ENCODE assay signal across 8 cellular contexts in genomic region chr18:31941010-31941809, GRCh38. TPM values are rescaled to one million over a fixed set of nuclear protein-coding genes. Genes with fewer than 3 reads are reported as not detected.
DNase-seq lines count a peak whose midpoint lies in the region; ATAC-seq and TF ChIP-seq lines count a peak whose summit lies in the region.
"Had no signal": no experiment of that assay in that cellular context is flagged by ENCODE, and none has a peak within 500 bp of the region (broad histone marks: within the 10 kb centered on the region; RNA-seq: fewer than 3 reads in every experiment).

No MANE protein-coding gene starts in this region.

- H2AFZ ChIP-seq in HCT116 (ENCODE audit: low read depth, low read length, poor library complexity, severe bottlenecking), result no peak overlapping the region

- peak overlapping the region; percentile 100 for H3K4me3 Mint-ChIP-seq in activated CD4-positive, alpha-beta memory T cell treated with anti-CD3 and anti-CD28 coated beads for 36 hours
- H3K4me3 Mint-ChIP-seq in glutamatergic neuron (ENCODE audit: unreplicated experiment), result peak overlapping the region; percentile 100
- peak overlapping the region; percentile 92 for H3K4me3 Mint-ChIP-seq in stimulated activated effector memory CD8-positive, alpha-beta T cell treated with anti-CD3 and anti-CD28 coated beads, Interleukin-12 subunit alpha, Interleukin-12 subunit beta, amount 100 ng/mL, for 72 hours

- no peak overlapping the region for H3K27ac Mint-ChIP-seq in activated CD4-positive, alpha-beta memory T cell treated with anti-CD3 and anti-CD28 coated beads for 36 hours
- H3K27ac Mint-ChIP-seq in glutamatergic neuron (ENCODE audit: unreplicated experiment), result no peak overlapping the region
- peak overlapping the region; percentile 29 for H3K27ac Mint-ChIP-seq in stimulated activated effector memory CD8-positive, alpha-beta T cell treated with anti-CD3 and anti-CD28 coated beads, Interleukin-12 subunit alpha, Interleukin-12 subunit beta, amount 100 ng/mL, for 72 hours

- no peaks in the 10 kb centered on the region for H3K27me3 Mint-ChIP-seq in activated CD4-positive, alpha-beta memory T cell treated with anti-CD3 and anti-CD28 coated beads for 36 hours
- H3K27me3 Mint-ChIP-seq in glutamatergic neuron (ENCODE audit: unreplicated experiment), result peaks cover 5% of the 10 kb centered on the region

- no peak for TF ChIP-seq POLR2A in HCT116 (IDR thresholded peaks at IDR 0.05; ENCODE audit: borderline replicate concordance, extremely low read depth, insufficient read depth, insufficient read length)

- peaks cover 64% of the 10 kb centered on the region for H3K79me2 ChIP-seq in HCT116 (ENCODE audit: insufficient read depth, low read length)

- no peaks in the 10 kb centered on the region for H4K20me1 ChIP-seq in HCT116 (ENCODE audit: insufficient read depth)

- TF ChIP-seq RAD21 in HCT116 (IDR thresholded peaks at IDR 0.05; ENCODE audit: low read depth), result no peak

- H3K4me1 Mint-ChIP-seq in activated CD4-positive, alpha-beta memory T cell treated with anti-CD3 and anti-CD28 coated beads for 36 hours (ENCODE audit: low read depth), result peaks cover 36% of the 10 kb centered on the region
- H3K4me1 Mint-ChIP-seq in glutamatergic neuron (ENCODE audit: low read depth, unreplicated experiment), result peaks cover 10% of the 10 kb centered on the region
- peaks cover 32% of the 10 kb centered on the region for H3K4me1 Mint-ChIP-seq in stimulated activated effector memory CD8-positive, alpha-beta T cell treated with anti-CD3 and anti-CD28 coated beads, Interleukin-12 subunit alpha, Interleukin-12 subunit beta, amount 100 ng/mL, for 72 hours

- no peaks in the 10 kb centered on the region for H3K27me3 ChIP-seq in HCT116 (ENCODE audit: insufficient read depth, low read length)

- POLR2A ChIA-PET in HCT116 (lab: Charles Lee), result no interaction called here
- POLR2A ChIA-PET in activated CD4-positive, alpha-beta memory T cell treated with anti-CD3 and anti-CD28 coated beads for 36 hours (lab: Charles Lee), result interaction anchor here (1.0 to 3.4 kb wide), 5 partner anchors 10 to 151 kb away, joined by 3 to 38 read pairs (median 3); partner anchors contain the start of genes RNF125 and RNF138

- no peak overlapping the region for H3K27ac ChIP-seq in HCT116 (ENCODE audit: low read depth, low read length)

- no peak for ATAC-seq in HCT116
- no peak for ATAC-seq in stimulated activated effector memory CD8-positive, alpha-beta T cell treated with anti-CD3 and anti-CD28 coated beads, Interleukin-12 subunit alpha, Interleukin-12 subunit beta, amount 100 ng/mL, for 72 hours
- ATAC-seq in GM18517 (IDR thresholded peaks at IDR 0.05; ENCODE audit: unreplicated experiment), result no peak
- ATAC-seq in GM21423 (IDR thresholded peaks at IDR 0.05; ENCODE audit: unreplicated experiment), result no peak

- H3K9ac ChIP-seq in HCT116 (ENCODE audit: low read length), result peak overlapping the region; percentile 90

- no peaks in the 10 kb centered on the region for H3K9me3 ChIP-seq in HCT116 (ENCODE audit: control insufficient read depth in 1 of 2, insufficient read depth in 1 of 2, low read depth in 1 of 2, low read length in 2 of 2)

- no peaks in the 10 kb centered on the region for H3K9me2 ChIP-seq in HCT116 (ENCODE audit: insufficient read depth)

- BruUV-seq in HCT116 (replicated peaks; lab: Mats Ljungman, UMichigan), result no TSS peak

- no peak for DNase-seq in HCT116 (ENCODE audit: low read depth, low spot score)
- DNase-seq in activated CD4-positive, alpha-beta memory T cell treated with anti-CD3 and anti-CD28 coated beads for 36 hours, result no peak
- no peak for DNase-seq in glutamatergic neuron
- no peak for DNase-seq in stimulated activated effector memory CD8-positive, alpha-beta T cell treated with anti-CD3 and anti-CD28 coated beads, Interleukin-12 subunit alpha, Interleukin-12 subunit beta, amount 100 ng/mL, for 72 hours (ENCODE audit: low spot score in 2 of 2)
- DNase-seq in germinal center (ENCODE audit: low spot score), result no peak
- DNase-seq: NCI-H187 had no signal

- peaks cover 16 to 24% of the 10 kb centered on the region in 2 experiments for H3K4me1 ChIP-seq in HCT116 (ENCODE audit: control insufficient read depth in 1 of 2, insufficient read depth in 2 of 2, low read length in 2 of 2)

- peak overlapping the region; percentile 80 for H3K4me2 ChIP-seq in HCT116 (ENCODE audit: low read length)

- TF ChIP-seq CTCF in HCT116 (IDR thresholded peaks at IDR 0.05 in 2 of 3, conservative IDR thresholded peaks at IDR 0.05 in 1 of 3; ENCODE audit: borderline replicate concordance in 1 of 3, insufficient read depth in 1 of 3, low read depth in 2 of 3, low read length in 2 of 3) (no peak), glutamatergic neuron (IDR thresholded peaks at IDR 0.05; ENCODE audit: partially characterized antibody, unreplicated experiment) (no peak)

- peak overlapping the region; percentile 91 to 96 for H3K4me3 ChIP-seq in HCT116 (replicated peaks in 1 of 2; ENCODE audit: low read depth in 1 of 2, low read length in 2 of 2)

- RAD21 ChIA-PET in HCT116 (lab: Charles Lee; ENCODE audit: low non-redundant PET in 1 of 2, low total read pairs in 2 of 2, uncharacterized antibody in 2 of 2, unreplicated experiment in 2 of 2), result no interaction called here

- H3K36me3 Mint-ChIP-seq in activated CD4-positive, alpha-beta memory T cell treated with anti-CD3 and anti-CD28 coated beads for 36 hours, result peaks cover 4% of the 10 kb centered on the region
- no peaks in the 10 kb centered on the region for H3K36me3 Mint-ChIP-seq in glutamatergic neuron (ENCODE audit: unreplicated experiment)
- peaks cover 30% of the 10 kb centered on the region for H3K36me3 Mint-ChIP-seq in stimulated activated effector memory CD8-positive, alpha-beta T cell treated with anti-CD3 and anti-CD28 coated beads, Interleukin-12 subunit alpha, Interleukin-12 subunit beta, amount 100 ng/mL, for 72 hours

- intact Hi-C loops in HCT116 (cut with micrococcal nuclease), result loop anchor here (5.0 kb wide), 1 partner anchor 76 kb away; the partner anchor contains the start of gene RNF125
- intact Hi-C loops in activated CD4-positive, alpha-beta memory T cell treated with anti-CD3 and anti-CD28 coated beads for 36 hours (cut with micrococcal nuclease), result no loop called here

- H3K36me3 ChIP-seq in HCT116 (ENCODE audit: control insufficient read depth in 1 of 2, insufficient read depth in 2 of 2, low read length in 2 of 2), result no peaks in the 10 kb centered on the region; a peak in 1 of 4 replicates

- CTCF ChIA-PET in HCT116 (lab: Charles Lee), result no interaction called here
- CTCF ChIA-PET in activated CD4-positive, alpha-beta memory T cell treated with anti-CD3 and anti-CD28 coated beads for 36 hours (lab: Charles Lee), result interaction anchor here (1.3 to 3.5 kb wide), 5 partner anchors 36 to 530 kb away, joined by 3 to 18 read pairs (median 11); partner anchors contain the start of genes GAREM1 and RNF125

- no peaks in the 10 kb centered on the region for H3K9me3 Mint-ChIP-seq in activated CD4-positive, alpha-beta memory T cell treated with anti-CD3 and anti-CD28 coated beads for 36 hours
- H3K9me3 Mint-ChIP-seq in glutamatergic neuron (ENCODE audit: unreplicated experiment), result peaks cover 3% of the 10 kb centered on the region
- H3K9me3 Mint-ChIP-seq in stimulated activated effector memory CD8-positive, alpha-beta T cell treated with anti-CD3 and anti-CD28 coated beads, Interleukin-12 subunit alpha, Interleukin-12 subunit beta, amount 100 ng/mL, for 72 hours, result no peaks in the 10 kb centered on the region

TF ChIP-seq in HCT116, 20 proteins besides CTCF, POLR2A, EP300 and RAD21 (continues in another document):
- TF ChIP-seq SRF (IDR thresholded peaks at IDR 0.05; ENCODE audit: low read depth) (no peak), SP1 (IDR thresholded peaks at IDR 0.05; ENCODE audit: low read depth) (no peak), SIN3A (IDR thresholded peaks at IDR 0.05; ENCODE audit: low read depth) (no peak), FOSL1 (IDR thresholded peaks at IDR 0.05; ENCODE audit: low read depth) (no peak), TCF7L2 (IDR thresholded peaks at IDR 0.05; ENCODE audit: borderline replicate concordance, extremely low read depth, insufficient read depth, insufficient read length) (no peak), EZH2 (IDR thresholded peaks at IDR 0.05) (no peak), POLR2AphosphoS5 (IDR thresholded peaks at IDR 0.05; ENCODE audit: low read depth, low read length) (no peak), CBX3 (IDR thresholded peaks at IDR 0.05; ENCODE audit: low read depth) (no peak)
- TF ChIP-seq, protein P1, sequence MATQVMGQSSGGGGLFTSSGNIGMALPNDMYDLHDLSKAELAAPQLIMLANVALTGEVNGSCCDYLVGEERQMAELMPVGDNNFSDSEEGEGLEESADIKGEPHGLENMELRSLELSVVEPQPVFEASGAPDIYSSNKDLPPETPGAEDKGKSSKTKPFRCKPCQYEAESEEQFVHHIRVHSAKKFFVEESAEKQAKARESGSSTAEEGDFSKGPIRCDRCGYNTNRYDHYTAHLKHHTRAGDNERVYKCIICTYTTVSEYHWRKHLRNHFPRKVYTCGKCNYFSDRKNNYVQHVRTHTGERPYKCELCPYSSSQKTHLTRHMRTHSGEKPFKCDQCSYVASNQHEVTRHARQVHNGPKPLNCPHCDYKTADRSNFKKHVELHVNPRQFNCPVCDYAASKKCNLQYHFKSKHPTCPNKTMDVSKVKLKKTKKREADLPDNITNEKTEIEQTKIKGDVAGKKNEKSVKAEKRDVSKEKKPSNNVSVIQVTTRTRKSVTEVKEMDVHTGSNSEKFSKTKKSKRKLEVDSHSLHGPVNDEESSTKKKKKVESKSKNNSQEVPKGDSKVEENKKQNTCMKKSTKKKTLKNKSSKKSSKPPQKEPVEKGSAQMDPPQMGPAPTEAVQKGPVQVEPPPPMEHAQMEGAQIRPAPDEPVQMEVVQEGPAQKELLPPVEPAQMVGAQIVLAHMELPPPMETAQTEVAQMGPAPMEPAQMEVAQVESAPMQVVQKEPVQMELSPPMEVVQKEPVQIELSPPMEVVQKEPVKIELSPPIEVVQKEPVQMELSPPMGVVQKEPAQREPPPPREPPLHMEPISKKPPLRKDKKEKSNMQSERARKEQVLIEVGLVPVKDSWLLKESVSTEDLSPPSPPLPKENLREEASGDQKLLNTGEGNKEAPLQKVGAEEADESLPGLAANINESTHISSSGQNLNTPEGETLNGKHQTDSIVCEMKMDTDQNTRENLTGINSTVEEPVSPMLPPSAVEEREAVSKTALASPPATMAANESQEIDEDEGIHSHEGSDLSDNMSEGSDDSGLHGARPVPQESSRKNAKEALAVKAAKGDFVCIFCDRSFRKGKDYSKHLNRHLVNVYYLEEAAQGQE (IDR thresholded peaks at IDR 0.05; ENCODE audit: low read depth), result no peak
- TF ChIP-seq, protein P2, sequence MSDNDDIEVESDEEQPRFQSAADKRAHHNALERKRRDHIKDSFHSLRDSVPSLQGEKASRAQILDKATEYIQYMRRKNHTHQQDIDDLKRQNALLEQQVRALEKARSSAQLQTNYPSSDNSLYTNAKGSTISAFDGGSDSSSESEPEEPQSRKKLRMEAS (IDR thresholded peaks at IDR 0.05), result no peak

RNA-seq across cellular contexts. Expression of gene TRAPPC8, which starts 1.7 kb away (rescaled TPM):
- total RNA-seq in HCT116 (2021; ENCODE audit: unreplicated experiment) (30.4 TPM), glutamatergic neuron (ENCODE audit: unreplicated experiment) (41.0 TPM)
- 8.3 and 13.0 TPM in 2 replicates for polyA plus RNA-seq in HCT116 (2012)
- total RNA-seq in activated CD4-positive, alpha-beta memory T cell treated with anti-CD3 and anti-CD28 coated beads for 36 hours, result 10 to 100 TPM; 30.4 to 34.2 TPM
